In genomic region chr4:32826169-32826568, GRCh38 we compare ENCODE assay signal across 1 cellular context.
A peak's percentile ranks its signal among the peaks of the same experiment; 100 is the strongest.
TF ChIP-seq lines count a peak whose summit lies in the region.

No MANE protein-coding gene starts in this region.

TF ChIP-seq in HepG2, 621 proteins besides CTCF, POLR2A, EP300 and RAD21:
- TF ChIP-seq ZFP36 (IDR thresholded peaks at IDR 0.05; ENCODE audit: borderline replicate concordance, low read depth, low read length, partially characterized antibody): peak; percentile 86
- TF ChIP-seq ZNF589 (CRISPR knock-in tag; conservative IDR thresholded peaks at IDR 0.05): no peak
TF ChIP-seq in HepG2: peak in this region for 1.
